ENCODE assay signal across 30 cellular contexts in genomic region chr22:29340566-29340965, GRCh38. TPM values are rescaled to one million over a fixed set of nuclear protein-coding genes. Genes with fewer than 3 reads are reported as not detected.
"Had no signal": no experiment of that assay in that cellular context is flagged by ENCODE, and none has a peak within 500 bp of the region (broad histone marks: within the 10 kb centered on the region; RNA-seq: fewer than 3 reads in every experiment).

No MANE protein-coding gene starts in this region.

- H3K36me3 ChIP-seq: breast epithelium had no signal

- DNase-seq: activated CD4-positive, alpha-beta memory T cell treated with anti-CD3 and anti-CD28 coated beads, Interleukin-2, amount 10 ng/mL, durations not matched to agents 7 days and 5 days; activated CD4-positive, alpha-beta T cell treated with anti-CD3 and anti-CD28 coated beads for 36 hours; activated CD4-positive, alpha-beta T cell treated with anti-CD3 and anti-CD28 coated beads, Interleukin-2, amount 10 ng/mL, durations not matched to agents 24 days and 14 days; activated CD4-positive, CD25-positive, alpha-beta regulatory T cell; activated CD4-positive, CD25-positive, alpha-beta regulatory T cell treated with anti-CD3 and anti-CD28 coated beads, Interleukin-2, amount 50 U/mL, for 72 hours; activated CD8-positive, alpha-beta memory T cell treated with anti-CD3 and anti-CD28 coated beads, Interleukin-2, amount 50 U/mL, for 48 hours; activated gamma-delta T cell; activated naive CD4-positive, alpha-beta T cell; activated naive CD4-positive, alpha-beta T cell treated with anti-CD3 and anti-CD28 coated beads, Interleukin-2, amount 10 ng/mL, durations not matched to agents 7 days and 5 days; activated naive CD8-positive, alpha-beta T cell treated with anti-CD3 and anti-CD28 coated beads, Interleukin-2, amount 10 ng/mL, durations not matched to agents 7 days and 5 days; activated T-cell treated with anti-CD3 and anti-CD28 coated beads for 4 hours; activated T-cell treated with anti-CD3 and anti-CD28 coated beads, Interleukin-2, amount 50 U/mL, for 24 hours; activated T-cell treated with anti-CD3 and anti-CD28 coated beads, Interleukin-2, amount 50 U/mL, for 72 hours; dorsolateral prefrontal cortex; esophagus squamous epithelium; foreskin melanocyte; heart right ventricle; T-helper 1 cell; T-helper 17 cell; T1000 had no signal

- H3K4me3 ChIP-seq: ascending aorta, breast epithelium, cardiac muscle cell, coronary artery, dorsolateral prefrontal cortex, esophagus squamous epithelium, gastroesophageal sphincter, heart right ventricle had no signal

- H3K9me3 ChIP-seq: ascending aorta, breast epithelium, esophagus squamous epithelium, gastroesophageal sphincter, heart right ventricle had no signal

- H3K27me3 ChIP-seq: ascending aorta, breast epithelium, cardiac muscle cell, dorsolateral prefrontal cortex, esophagus squamous epithelium, gastroesophageal sphincter, heart right ventricle had no signal

- ATAC-seq: activated CD4-positive, alpha-beta T cell treated with anti-CD3 and anti-CD28 coated beads for 36 hours; activated naive CD4-positive, alpha-beta T cell treated with anti-CD3 and anti-CD28 coated beads, Interleukin-2, amount 50 U/mL, for 72 hours; activated T-cell treated with anti-CD3 and anti-CD28 coated beads, Interleukin-2, amount 50 U/mL, for 72 hours; gastroesophageal sphincter; heart right ventricle; T-helper 17 cell had no signal

- FAIRE-seq: endometrium, endothelial cell of umbilical vein had no signal

- H3K27ac ChIP-seq: ascending aorta, coronary artery, esophagus squamous epithelium, gastroesophageal sphincter, heart right ventricle had no signal

RNA-seq across cellular contexts. Expression of gene RASL10A, which starts 25.1 kb away (rescaled TPM):
- total RNA-seq: ascending aorta, cerebellum, fibroblast of lung had no signal
- polyA plus RNA-seq: fibroblast of lung had no signal
